ENCODE assay signal across 8 cellular contexts in genomic region chr3:14401692-14402303, GRCh38. TPM values are rescaled to one million over a fixed set of nuclear protein-coding genes. Genes with fewer than 3 reads are reported as not detected.
DNase-seq lines count a peak whose midpoint lies in the region; ATAC-seq lines count a peak whose summit lies in the region.

No MANE protein-coding gene starts in this region.

- ATAC-seq in HG03342 (IDR thresholded peaks at IDR 0.05; ENCODE audit: unreplicated experiment) (peak; percentile 7), HG03108 (IDR thresholded peaks at IDR 0.05; ENCODE audit: unreplicated experiment) (no peak), GM21619 (IDR thresholded peaks at IDR 0.05; ENCODE audit: unreplicated experiment) (no peak)

- H3K27me3 ChIP-seq in ACC112 (ENCODE audit: insufficient read depth, low read length), result no peaks in the 10 kb centered on the region
- H3K27me3 ChIP-seq in mucosa of rectum (ENCODE audit: control insufficient read depth in 2 of 2, insufficient read depth in 2 of 2, low read length in 2 of 2), result peaks cover 0 to 6% of the 10 kb centered on the region in 2 donors

- DNase-seq in caudate nucleus (lab: John Stamatoyannopoulos, UW) (no peak), AG20443 (ENCODE audit: low spot score) (no peak), G401 (ENCODE audit: low spot score) (no peak)

- H3K79me2 ChIP-seq in ACC112 (ENCODE audit: control insufficient read depth, insufficient read depth, low read length, unreplicated experiment), result peaks cover 38% of the 10 kb centered on the region

- H3K9ac ChIP-seq in mucosa of rectum (ENCODE audit: low read depth in 1 of 2, low read length in 2 of 2), result peak overlapping the region; percentile 24 to 52

- H3K4me1 ChIP-seq in ACC112 (ENCODE audit: control insufficient read depth, insufficient read depth, low read length, unreplicated experiment), result peaks cover 14% of the 10 kb centered on the region
- H3K4me1 ChIP-seq in mucosa of rectum (ENCODE audit: control insufficient read depth in 2 of 2, insufficient read depth in 2 of 2, low read length in 2 of 2), result peaks cover 12 to 25% of the 10 kb centered on the region in 2 donors

- no peak overlapping the region for H3K27ac ChIP-seq in ACC112 (ENCODE audit: low read depth, low read length)
- peak overlapping the region; percentile 58 for H3K27ac ChIP-seq in caudate nucleus (ENCODE audit: low read depth, low read length)
- peak overlapping the region; percentile 40 to 68 for H3K27ac ChIP-seq in mucosa of rectum (ENCODE audit: low read depth in 2 of 2, low read length in 2 of 2)

- H3K4me3 ChIP-seq in ACC112 (ENCODE audit: low read depth, low read length) (peak overlapping the region; percentile 94), mucosa of rectum (ENCODE audit: low read length in 2 of 2) (peak overlapping the region; percentile 56 to 92)

- no peak overlapping the region for H2AFZ ChIP-seq in ACC112 (ENCODE audit: low read length, unreplicated experiment)

- no peaks in the 10 kb centered on the region for H3K36me3 ChIP-seq in ACC112 (ENCODE audit: insufficient read depth, low read length)
- no peaks in the 10 kb centered on the region for H3K36me3 ChIP-seq in mucosa of rectum (ENCODE audit: control insufficient read depth in 2 of 2, insufficient read depth in 2 of 2, low read length in 2 of 2)

- in situ Hi-C loops in G401 (cut with HindIII; ENCODE audit: low sequenced_read_pairs), result no loop called here

- no peaks in the 10 kb centered on the region for H3K9me3 ChIP-seq in mucosa of rectum (ENCODE audit: control insufficient read depth in 2 of 2, low read length in 2 of 2)

RNA-seq across cellular contexts. Expression of gene SLC6A6, which starts 0.6 kb away (rescaled TPM):
- 20.2 and 31.2 TPM in 2 replicates for total RNA-seq in G401 (2014; rRNA removed; shearing (Covaris generic))
